19 cellular contexts compared by ENCODE assay signal in the genomic region with DNA sequence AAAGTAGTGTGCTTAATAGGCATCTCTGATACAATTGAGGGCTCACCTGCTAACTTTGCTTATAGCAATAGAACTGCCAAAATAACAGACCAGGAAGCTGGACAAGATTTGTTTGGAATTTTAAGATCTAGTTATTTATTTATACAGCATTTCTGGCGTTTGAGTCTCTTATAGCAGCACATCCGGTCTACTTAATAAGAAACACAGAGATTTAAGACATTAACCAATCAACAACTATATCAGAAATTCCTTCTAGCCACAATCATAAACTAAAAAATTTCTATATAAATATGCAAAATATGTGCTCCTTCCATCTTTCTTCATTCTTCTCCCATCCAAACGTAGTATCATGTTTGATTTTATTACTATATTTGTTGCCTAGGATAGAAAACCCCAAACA. TPM values are rescaled to one million over a fixed set of nuclear protein-coding genes. Genes with fewer than 3 reads are reported as not detected.
DNase-seq lines count a peak whose midpoint lies in the region; ATAC-seq and TF ChIP-seq lines count a peak whose summit lies in the region.
"Had no signal": no experiment of that assay in that cellular context is flagged by ENCODE, and none has a peak within 500 bp of the region (broad histone marks: within the 10 kb centered on the region; RNA-seq: fewer than 3 reads in every experiment).

No MANE protein-coding gene starts in this region.

- H3K27ac ChIP-seq in VCaP (peak overlapping the region; percentile 85; the same call in 1 of the 2 replicates), A673 (ENCODE audit: low read depth, low read length, poor library complexity, severe bottlenecking) (no peak overlapping the region)
- H3K27ac ChIP-seq: A549, GM23248 had no signal

- peaks cover 13% of the 10 kb centered on the region for H3K4me1 ChIP-seq in skeletal muscle satellite cell (ENCODE audit: control insufficient read depth, insufficient read depth, low read length)
- peaks cover 6% of the 10 kb centered on the region for H3K4me1 ChIP-seq in A673 (ENCODE audit: insufficient read depth, low read length, poor library complexity, severe bottlenecking)

- no peak overlapping the region for H3K9ac ChIP-seq in skeletal muscle satellite cell (ENCODE audit: low read depth, low read length)
- H3K9ac ChIP-seq: GM23248 had no signal

- POLR2A ChIA-PET in A673 (lab: Charles Lee; ENCODE audit: low non-redundant PET) = no interaction called here

- H3K27me3 ChIP-seq in skeletal muscle satellite cell (ENCODE audit: control insufficient read depth, insufficient read depth, low read length) = peaks cover 3% of the 10 kb centered on the region
- peaks cover 63% of the 10 kb centered on the region for H3K27me3 ChIP-seq in A673 (replicated peaks; ENCODE audit: insufficient read depth, low read depth, low read length, poor library complexity)

- no TSS peak for BruUV-seq in A673 (replicated peaks; lab: Mats Ljungman, UMichigan)

- no peaks in the 10 kb centered on the region for H3K36me3 ChIP-seq in skeletal muscle satellite cell (ENCODE audit: insufficient read depth, low read length)
- no peaks in the 10 kb centered on the region for H3K36me3 ChIP-seq in A673 (ENCODE audit: insufficient read depth, low read length, poor library complexity, severe bottlenecking)

- ATAC-seq in HG03571 (IDR thresholded peaks at IDR 0.05; ENCODE audit: unreplicated experiment) = no peak
- ATAC-seq: A549, HCT116 had no signal

- peak overlapping the region; percentile 91 for H3K4me2 ChIP-seq in skeletal muscle satellite cell (ENCODE audit: low read length)
- H3K4me2 ChIP-seq: A549 had no signal

- DNase-seq in EL (peak; percentile 6), hepatic stellate cell (ENCODE audit: low spot score) (peak; percentile 51), A673 (ENCODE audit: low spot score) (no peak), NCI-H1105 treated with DMSO at 0.1 percent for 48 hours (lab: John Stamatoyannopoulos, UW) (no peak)
- DNase-seq: 8988T; C1 segment of cervical spinal cord; Caco-2; CD4-positive, alpha-beta memory T cell; DMS153; DND-41; GF-D8; GM23248; H7 had no signal

- no peak overlapping the region for H3K4me3 ChIP-seq in skeletal muscle satellite cell (ENCODE audit: low read length)
- no peak overlapping the region for H3K4me3 ChIP-seq in A673 (ENCODE audit: low read depth, low read length, poor library complexity, severe bottlenecking)
- H3K4me3 ChIP-seq: A549, GM23248 had no signal

- intact Hi-C loops in A673 (cut with micrococcal nuclease; ENCODE audit: unreplicated experiment) = no loop called here

- H3K9me3 ChIP-seq in skeletal muscle satellite cell (replicated peaks; ENCODE audit: low read length) (no peaks in the 10 kb centered on the region), A673 (ENCODE audit: low read depth, low read length, poor library complexity, severe bottlenecking) (no peaks in the 10 kb centered on the region)
- H3K9me3 ChIP-seq: A549, Caco-2 had no signal

- CTCF ChIA-PET in A673 (lab: Charles Lee) = no interaction called here

- no peak for TF ChIP-seq CTCF in VCaP (conservative IDR thresholded peaks at IDR 0.05)
- TF ChIP-seq CTCF in A673 (conservative IDR thresholded peaks at IDR 0.05; ENCODE audit: low read depth, low read length) = no peak

RNA-seq across cellular contexts. Expression of gene RTN1, which starts 2.6 kb away (rescaled TPM):
- total RNA-seq in skeletal muscle satellite cell (2012; rRNA removed) = 0.25 and 0.44 TPM in 2 replicates
- total RNA-seq in A673 (2021) = 3.0 and 4.0 TPM in 2 replicates
- total RNA-seq: G401, GM23248 had no signal

RNA-seq across cellular contexts. Expression of gene LRRC9, which starts 51.9 kb away (rescaled TPM):
- total RNA-seq in skeletal muscle satellite cell (2012; rRNA removed) = 0.51 TPM in 1 of 2 replicates, not detected in the other
- total RNA-seq in A673 (2021) = not detected in 2 replicates
- total RNA-seq: G401, GM23248 had no signal

Comparison
In these comparisons a context has a peak if more than half of its experiments do, and no peak if none do; other contexts are left out.
1. DNase-seq: peak in EL (single experiment) and hepatic stellate cell (single experiment); none in A673 (single experiment) and NCI-H1105 treated with DMSO at 0.1 percent for 48 hours (single experiment).